ENCODE assay signal across 8 cellular contexts in genomic region chr19:42301646-42302204, GRCh38. TPM values are rescaled to one million over a fixed set of nuclear protein-coding genes. Genes with fewer than 3 reads are reported as not detected.
DNase-seq lines count a peak whose midpoint lies in the region; TF ChIP-seq lines count a peak whose summit lies in the region.

PRR19 (plus strand) TSS chr19:42302132; CDS start chr19:42309585, 7,453 bp downstream.

- peaks cover 7% of the 10 kb centered on the region for H3K36me3 ChIP-seq in DOHH2 (ENCODE audit: control insufficient read depth, low read length)

- H3K27ac Mint-ChIP-seq in HFFc6 (peak within 1 kb of the TSS; percentile 66), glutamatergic neuron (ENCODE audit: unreplicated experiment) (peak within 1 kb of the TSS; percentile 93)

- no peaks in the 10 kb centered on the region for H3K9me3 ChIP-seq in DOHH2 (ENCODE audit: control insufficient read depth, insufficient read depth, low read length)

- H3K4me3 ChIP-seq in DOHH2 (ENCODE audit: low read length) (peak within 1 kb of the TSS; percentile 90), WI38 (ENCODE audit: low read depth, low read length) (peak within 1 kb of the TSS; percentile 73), retinal pigment epithelial cell (ENCODE audit: low read length) (peak within 1 kb of the TSS; percentile 85)

- TF ChIP-seq CTCF in DOHH2 (IDR thresholded peaks at IDR 0.05; ENCODE audit: low read depth, low read length, poor library complexity, severe bottlenecking) (no peak), HFFc6 (IDR thresholded peaks at IDR 0.05) (no peak), WI38 (IDR thresholded peaks at IDR 0.05; ENCODE audit: low read depth, low read length) (no peak), glutamatergic neuron (IDR thresholded peaks at IDR 0.05; ENCODE audit: partially characterized antibody, unreplicated experiment) (no peak), retinal pigment epithelial cell (conservative IDR thresholded peaks at IDR 0.05; ENCODE audit: low read depth, low read length) (no peak)

- H3K4me3 Mint-ChIP-seq in HFFc6: peak within 1 kb of the TSS; percentile 90
- peak within 1 kb of the TSS; percentile 92 for H3K4me3 Mint-ChIP-seq in glutamatergic neuron (ENCODE audit: unreplicated experiment)

- DNase-seq in HFFc6 (no peak), glutamatergic neuron (no peak), retinal pigment epithelial cell (ENCODE audit: low read depth) (no peak), germinal center (ENCODE audit: low spot score) (no peak), cerebellum (ENCODE audit: low spot score) (no peak), COR-L47 (lab: John Stamatoyannopoulos, UW) (no peak)

- H3K4me1 ChIP-seq in DOHH2 (ENCODE audit: control insufficient read depth, low read length): peaks cover 20% of the 10 kb centered on the region

- H3K9me2 ChIP-seq in DOHH2 (replicated peaks; ENCODE audit: control insufficient read depth, low read length): no peaks in the 10 kb centered on the region

- peaks cover 2% of the 10 kb centered on the region; the same call in 1 of the 2 replicates for H3F3A ChIP-seq in DOHH2 (ENCODE audit: control insufficient read depth, insufficient read depth)

- no peaks in the 10 kb centered on the region for H4K20me1 ChIP-seq in DOHH2 (ENCODE audit: control insufficient read depth, insufficient read depth, low read depth, low read length)

- H3K79me2 ChIP-seq in DOHH2 (ENCODE audit: control insufficient read depth, low read length): peaks cover 6% of the 10 kb centered on the region; the same call in 1 of the 2 replicates

- H3K4me1 Mint-ChIP-seq in HFFc6 (ENCODE audit: low read depth): peaks cover 30% of the 10 kb centered on the region
- peaks cover 10% of the 10 kb centered on the region for H3K4me1 Mint-ChIP-seq in glutamatergic neuron (ENCODE audit: low read depth, unreplicated experiment)

- H3K36me3 Mint-ChIP-seq in HFFc6 (ENCODE audit: low read depth) (no peaks in the 10 kb centered on the region; the same call in 1 of the 2 replicates), glutamatergic neuron (ENCODE audit: unreplicated experiment) (no peaks in the 10 kb centered on the region)

- peak within 1 kb of the TSS; percentile 88 for H3K4me2 ChIP-seq in DOHH2 (ENCODE audit: low read length)

- H3K9me3 Mint-ChIP-seq in HFFc6 (no peaks in the 10 kb centered on the region), glutamatergic neuron (ENCODE audit: unreplicated experiment) (peaks cover 13% of the 10 kb centered on the region)

- peak within 1 kb of the TSS; percentile 3; the same call in 1 of the 2 replicates for H3K27ac ChIP-seq in DOHH2 (ENCODE audit: low read depth, low read length)

- H3K27me3 ChIP-seq in DOHH2 (ENCODE audit: control insufficient read depth, low read length): no peaks in the 10 kb centered on the region

- no peaks in the 10 kb centered on the region; the same call in 1 of the 2 replicates for H3K27me3 Mint-ChIP-seq in HFFc6 (ENCODE audit: insufficient read depth)
- peaks cover 7% of the 10 kb centered on the region for H3K27me3 Mint-ChIP-seq in glutamatergic neuron (ENCODE audit: unreplicated experiment)

RNA-seq across cellular contexts. Expression of gene PRR19, which starts in this region (rescaled TPM):
- total RNA-seq in HFFc6 (2021; fragmentation: NEBNext Ultra II Directional; extraction: Animal tissue kit (Norgen Biotek cat#: 25700)): 1 to 10 TPM in 1 of 6 experiments, under 1 TPM in 5; 0.67 to 2.0 (median 0.86) TPM
- total RNA-seq in glutamatergic neuron (ENCODE audit: unreplicated experiment): 1.6 TPM
- 1.4 TPM for total RNA-seq in cerebellum
